In the genomic region with DNA sequence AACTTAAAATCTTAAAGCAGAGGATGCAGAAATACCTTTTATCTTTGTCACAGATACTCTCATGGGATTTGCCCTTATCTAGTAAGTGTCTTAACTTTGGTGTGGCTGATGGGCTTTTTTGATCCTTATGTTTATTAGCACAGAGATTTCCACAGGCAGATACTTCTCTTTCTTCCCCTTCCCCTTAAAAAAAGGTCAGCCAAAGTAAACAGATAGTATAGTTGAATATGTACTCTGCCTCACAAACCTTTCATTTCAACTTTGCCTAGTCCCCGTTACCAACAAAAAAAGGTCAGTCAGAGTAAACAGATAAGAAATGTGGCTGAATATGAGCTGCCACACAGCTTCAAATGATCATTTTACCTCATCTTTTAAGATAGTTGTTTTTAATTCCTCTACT, we compare ENCODE assay signal across 1 cellular context.
A peak's percentile ranks its signal among the peaks of the same experiment; 100 is the strongest.
TF ChIP-seq lines count a peak whose summit lies in the region.

No MANE protein-coding gene starts in this region.

TF ChIP-seq in HepG2, 621 proteins besides CTCF, POLR2A, EP300 and RAD21 (continued from another document and continues in another):
- TF ChIP-seq ZNF749 (CRISPR knock-in tag; IDR thresholded peaks at IDR 0.05; ENCODE audit: borderline replicate concordance): no peak
- TF ChIP-seq TBX3 (IDR thresholded peaks at IDR 0.05; ENCODE audit: borderline replicate concordance): peak; percentile 94; the same call in 1 of the 2 replicates
- TF ChIP-seq ZNF652 (CRISPR knock-in tag; IDR thresholded peaks at IDR 0.05; ENCODE audit: borderline replicate concordance, low read depth): no peak
- TF ChIP-seq, protein P1, sequence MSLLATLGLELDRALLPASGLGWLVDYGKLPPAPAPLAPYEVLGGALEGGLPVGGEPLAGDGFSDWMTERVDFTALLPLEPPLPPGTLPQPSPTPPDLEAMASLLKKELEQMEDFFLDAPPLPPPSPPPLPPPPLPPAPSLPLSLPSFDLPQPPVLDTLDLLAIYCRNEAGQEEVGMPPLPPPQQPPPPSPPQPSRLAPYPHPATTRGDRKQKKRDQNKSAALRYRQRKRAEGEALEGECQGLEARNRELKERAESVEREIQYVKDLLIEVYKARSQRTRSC (CRISPR knock-in tag; IDR thresholded peaks at IDR 0.05; ENCODE audit: low read depth): no peak
- TF ChIP-seq ZNF496 (CRISPR knock-in tag; IDR thresholded peaks at IDR 0.05; ENCODE audit: insufficient replicate concordance): no peak
- TF ChIP-seq BCL6 (CRISPR knock-in tag; IDR thresholded peaks at IDR 0.05): peak; percentile 81
- TF ChIP-seq, protein P2, sequence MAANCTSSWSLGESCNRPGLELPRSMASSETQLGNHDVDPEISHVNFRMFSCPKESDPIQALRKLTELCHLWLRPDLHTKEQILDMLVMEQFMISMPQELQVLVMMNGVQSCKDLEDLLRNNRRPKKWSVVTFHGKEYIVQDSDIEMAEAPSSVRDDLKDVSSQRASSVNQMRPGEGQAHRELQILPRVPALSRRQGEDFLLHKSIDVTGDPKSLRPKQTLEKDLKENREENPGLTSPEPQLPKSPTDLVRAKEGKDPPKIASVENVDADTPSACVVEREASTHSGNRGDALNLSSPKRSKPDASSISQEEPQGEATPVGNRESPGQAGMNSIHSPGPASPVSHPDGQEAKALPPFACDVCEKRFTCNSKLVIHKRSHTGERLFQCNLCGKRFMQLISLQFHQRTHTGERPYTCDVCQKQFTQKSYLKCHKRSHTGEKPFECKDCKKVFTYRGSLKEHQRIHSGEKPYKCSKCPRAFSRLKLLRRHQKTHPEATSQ (CRISPR knock-in tag; IDR thresholded peaks at IDR 0.05; ENCODE audit: borderline replicate concordance): no peak
- TF ChIP-seq, protein P3, sequence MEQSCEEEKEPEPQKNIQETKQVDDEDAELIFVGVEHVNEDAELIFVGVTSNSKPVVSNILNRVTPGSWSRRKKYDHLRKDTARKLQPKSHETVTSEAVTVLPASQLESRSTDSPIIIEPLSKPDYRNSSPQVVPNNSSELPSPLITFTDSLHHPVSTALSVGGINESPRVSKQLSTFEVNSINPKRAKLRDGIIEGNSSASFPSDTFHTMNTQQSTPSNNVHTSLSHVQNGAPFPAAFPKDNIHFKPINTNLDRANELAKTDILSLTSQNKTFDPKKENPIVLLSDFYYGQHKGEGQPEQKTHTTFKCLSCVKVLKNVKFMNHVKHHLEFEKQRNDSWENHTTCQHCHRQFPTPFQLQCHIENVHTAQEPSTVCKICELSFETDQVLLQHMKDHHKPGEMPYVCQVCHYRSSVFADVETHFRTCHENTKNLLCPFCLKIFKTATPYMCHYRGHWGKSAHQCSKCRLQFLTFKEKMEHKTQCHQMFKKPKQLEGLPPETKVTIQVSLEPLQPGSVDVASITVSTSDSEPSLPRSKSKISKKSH (CRISPR knock-in tag; IDR thresholded peaks at IDR 0.05; ENCODE audit: borderline replicate concordance): no peak
- TF ChIP-seq ZMYM2 (CRISPR knock-in tag; IDR thresholded peaks at IDR 0.05): no peak
- peak; percentile 91 for TF ChIP-seq NKX3-1 (CRISPR knock-in tag; IDR thresholded peaks at IDR 0.05)
- TF ChIP-seq ZNF546 (CRISPR knock-in tag; conservative IDR thresholded peaks at IDR 0.05): no peak
- no peak for TF ChIP-seq ZNF776 (CRISPR knock-in tag; IDR thresholded peaks at IDR 0.05)
- TF ChIP-seq PCBP2 (optimal IDR thresholded peaks at IDR 0.05; ENCODE audit: low read depth, low read length, poor library complexity, severe bottlenecking): no peak
- TF ChIP-seq FOXJ3 (CRISPR knock-in tag; IDR thresholded peaks at IDR 0.05; ENCODE audit: borderline replicate concordance): peak; percentile 80; the same call in 1 of the 2 replicates
- TF ChIP-seq ZNF264 (CRISPR knock-in tag; IDR thresholded peaks at IDR 0.05): no peak
- TF ChIP-seq MAF1 (CRISPR knock-in tag; IDR thresholded peaks at IDR 0.05; ENCODE audit: borderline replicate concordance): no peak
- no peak for TF ChIP-seq ZNF317 (CRISPR knock-in tag; IDR thresholded peaks at IDR 0.05)
- TF ChIP-seq ZNF766 (CRISPR knock-in tag; IDR thresholded peaks at IDR 0.05; ENCODE audit: borderline replicate concordance): no peak
- no peak for TF ChIP-seq ZFP82 (CRISPR knock-in tag; IDR thresholded peaks at IDR 0.05; ENCODE audit: borderline replicate concordance)
- TF ChIP-seq PITX1 (CRISPR knock-in tag; IDR thresholded peaks at IDR 0.05): peak; percentile 99
- TF ChIP-seq, protein P4, sequence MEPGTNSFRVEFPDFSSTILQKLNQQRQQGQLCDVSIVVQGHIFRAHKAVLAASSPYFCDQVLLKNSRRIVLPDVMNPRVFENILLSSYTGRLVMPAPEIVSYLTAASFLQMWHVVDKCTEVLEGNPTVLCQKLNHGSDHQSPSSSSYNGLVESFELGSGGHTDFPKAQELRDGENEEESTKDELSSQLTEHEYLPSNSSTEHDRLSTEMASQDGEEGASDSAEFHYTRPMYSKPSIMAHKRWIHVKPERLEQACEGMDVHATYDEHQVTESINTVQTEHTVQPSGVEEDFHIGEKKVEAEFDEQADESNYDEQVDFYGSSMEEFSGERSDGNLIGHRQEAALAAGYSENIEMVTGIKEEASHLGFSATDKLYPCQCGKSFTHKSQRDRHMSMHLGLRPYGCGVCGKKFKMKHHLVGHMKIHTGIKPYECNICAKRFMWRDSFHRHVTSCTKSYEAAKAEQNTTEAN (CRISPR knock-in tag; conservative IDR thresholded peaks at IDR 0.05): no peak
- no peak for TF ChIP-seq ZBTB8A (CRISPR knock-in tag; IDR thresholded peaks at IDR 0.05; ENCODE audit: borderline replicate concordance, low read depth)
- TF ChIP-seq HOXD1 (CRISPR knock-in tag; IDR thresholded peaks at IDR 0.05): 0 out of 2 replicates have a peak, but pooled peaks have one; percentile 52
- TF ChIP-seq ZNF20 (CRISPR knock-in tag; IDR thresholded peaks at IDR 0.05): no peak
- TF ChIP-seq ZNF138 (CRISPR knock-in tag; IDR thresholded peaks at IDR 0.05; ENCODE audit: low read depth): no peak
- no peak for TF ChIP-seq SCMH1 (CRISPR knock-in tag; IDR thresholded peaks at IDR 0.05; ENCODE audit: borderline replicate concordance)
- no peak for TF ChIP-seq SRSF1 (optimal IDR thresholded peaks at IDR 0.05; ENCODE audit: low read depth, low read length)
- TF ChIP-seq ARID2 (CRISPR knock-in tag; IDR thresholded peaks at IDR 0.05; ENCODE audit: borderline replicate concordance): no peak
- TF ChIP-seq NCOA2 (CRISPR knock-in tag; IDR thresholded peaks at IDR 0.05): peak; percentile 59; the same call in 1 of the 2 replicates
- TF ChIP-seq TOPORS (CRISPR knock-in tag; IDR thresholded peaks at IDR 0.05): no peak
- TF ChIP-seq NFIC (IDR thresholded peaks at IDR 0.05; ENCODE audit: low read length): peak; percentile 100
- TF ChIP-seq, protein P5, sequence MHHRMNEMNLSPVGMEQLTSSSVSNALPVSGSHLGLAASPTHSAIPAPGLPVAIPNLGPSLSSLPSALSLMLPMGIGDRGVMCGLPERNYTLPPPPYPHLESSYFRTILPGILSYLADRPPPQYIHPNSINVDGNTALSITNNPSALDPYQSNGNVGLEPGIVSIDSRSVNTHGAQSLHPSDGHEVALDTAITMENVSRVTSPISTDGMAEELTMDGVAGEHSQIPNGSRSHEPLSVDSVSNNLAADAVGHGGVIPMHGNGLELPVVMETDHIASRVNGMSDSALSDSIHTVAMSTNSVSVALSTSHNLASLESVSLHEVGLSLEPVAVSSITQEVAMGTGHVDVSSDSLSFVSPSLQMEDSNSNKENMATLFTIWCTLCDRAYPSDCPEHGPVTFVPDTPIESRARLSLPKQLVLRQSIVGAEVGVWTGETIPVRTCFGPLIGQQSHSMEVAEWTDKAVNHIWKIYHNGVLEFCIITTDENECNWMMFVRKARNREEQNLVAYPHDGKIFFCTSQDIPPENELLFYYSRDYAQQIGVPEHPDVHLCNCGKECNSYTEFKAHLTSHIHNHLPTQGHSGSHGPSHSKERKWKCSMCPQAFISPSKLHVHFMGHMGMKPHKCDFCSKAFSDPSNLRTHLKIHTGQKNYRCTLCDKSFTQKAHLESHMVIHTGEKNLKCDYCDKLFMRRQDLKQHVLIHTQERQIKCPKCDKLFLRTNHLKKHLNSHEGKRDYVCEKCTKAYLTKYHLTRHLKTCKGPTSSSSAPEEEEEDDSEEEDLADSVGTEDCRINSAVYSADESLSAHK (CRISPR knock-in tag; IDR thresholded peaks at IDR 0.05; ENCODE audit: borderline replicate concordance): no peak
- TF ChIP-seq SMC3 (IDR thresholded peaks at IDR 0.05; ENCODE audit: low read length): no peak
- TF ChIP-seq ZFYVE20 (CRISPR knock-in tag; IDR thresholded peaks at IDR 0.05; ENCODE audit: borderline replicate concordance, low read depth): no peak
- TF ChIP-seq ZKSCAN8 (CRISPR knock-in tag; IDR thresholded peaks at IDR 0.05; ENCODE audit: borderline replicate concordance): no peak
- no peak for TF ChIP-seq ZNF430 (CRISPR knock-in tag; IDR thresholded peaks at IDR 0.05)
- TF ChIP-seq, protein P6, sequence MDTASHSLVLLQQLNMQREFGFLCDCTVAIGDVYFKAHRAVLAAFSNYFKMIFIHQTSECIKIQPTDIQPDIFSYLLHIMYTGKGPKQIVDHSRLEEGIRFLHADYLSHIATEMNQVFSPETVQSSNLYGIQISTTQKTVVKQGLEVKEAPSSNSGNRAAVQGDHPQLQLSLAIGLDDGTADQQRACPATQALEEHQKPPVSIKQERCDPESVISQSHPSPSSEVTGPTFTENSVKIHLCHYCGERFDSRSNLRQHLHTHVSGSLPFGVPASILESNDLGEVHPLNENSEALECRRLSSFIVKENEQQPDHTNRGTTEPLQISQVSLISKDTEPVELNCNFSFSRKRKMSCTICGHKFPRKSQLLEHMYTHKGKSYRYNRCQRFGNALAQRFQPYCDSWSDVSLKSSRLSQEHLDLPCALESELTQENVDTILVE (CRISPR knock-in tag; IDR thresholded peaks at IDR 0.05): no peak
- no peak for TF ChIP-seq JARID2 (CRISPR knock-in tag; IDR thresholded peaks at IDR 0.05; ENCODE audit: insufficient replicate concordance)
- no peak for TF ChIP-seq ELF1 (CRISPR knock-in tag; IDR thresholded peaks at IDR 0.05)
- peak; percentile 34; the same call in 1 of the 2 replicates for TF ChIP-seq FOSL2 (CRISPR knock-in tag; IDR thresholded peaks at IDR 0.05)
- no peak for TF ChIP-seq ZNF577 (CRISPR knock-in tag; IDR thresholded peaks at IDR 0.05; ENCODE audit: borderline replicate concordance, low read depth)
- TF ChIP-seq, protein P7, sequence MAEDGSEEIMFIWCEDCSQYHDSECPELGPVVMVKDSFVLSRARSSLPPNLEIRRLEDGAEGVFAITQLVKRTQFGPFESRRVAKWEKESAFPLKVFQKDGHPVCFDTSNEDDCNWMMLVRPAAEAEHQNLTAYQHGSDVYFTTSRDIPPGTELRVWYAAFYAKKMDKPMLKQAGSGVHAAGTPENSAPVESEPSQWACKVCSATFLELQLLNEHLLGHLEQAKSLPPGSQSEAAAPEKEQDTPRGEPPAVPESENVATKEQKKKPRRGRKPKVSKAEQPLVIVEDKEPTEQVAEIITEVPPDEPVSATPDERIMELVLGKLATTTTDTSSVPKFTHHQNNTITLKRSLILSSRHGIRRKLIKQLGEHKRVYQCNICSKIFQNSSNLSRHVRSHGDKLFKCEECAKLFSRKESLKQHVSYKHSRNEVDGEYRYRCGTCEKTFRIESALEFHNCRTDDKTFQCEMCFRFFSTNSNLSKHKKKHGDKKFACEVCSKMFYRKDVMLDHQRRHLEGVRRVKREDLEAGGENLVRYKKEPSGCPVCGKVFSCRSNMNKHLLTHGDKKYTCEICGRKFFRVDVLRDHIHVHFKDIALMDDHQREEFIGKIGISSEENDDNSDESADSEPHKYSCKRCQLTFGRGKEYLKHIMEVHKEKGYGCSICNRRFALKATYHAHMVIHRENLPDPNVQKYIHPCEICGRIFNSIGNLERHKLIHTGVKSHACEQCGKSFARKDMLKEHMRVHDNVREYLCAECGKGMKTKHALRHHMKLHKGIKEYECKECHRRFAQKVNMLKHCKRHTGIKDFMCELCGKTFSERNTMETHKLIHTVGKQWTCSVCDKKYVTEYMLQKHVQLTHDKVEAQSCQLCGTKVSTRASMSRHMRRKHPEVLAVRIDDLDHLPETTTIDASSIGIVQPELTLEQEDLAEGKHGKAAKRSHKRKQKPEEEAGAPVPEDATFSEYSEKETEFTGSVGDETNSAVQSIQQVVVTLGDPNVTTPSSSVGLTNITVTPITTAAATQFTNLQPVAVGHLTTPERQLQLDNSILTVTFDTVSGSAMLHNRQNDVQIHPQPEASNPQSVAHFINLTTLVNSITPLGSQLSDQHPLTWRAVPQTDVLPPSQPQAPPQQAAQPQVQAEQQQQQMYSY (CRISPR knock-in tag; IDR thresholded peaks at IDR 0.05): no peak
- TF ChIP-seq, protein P8, sequence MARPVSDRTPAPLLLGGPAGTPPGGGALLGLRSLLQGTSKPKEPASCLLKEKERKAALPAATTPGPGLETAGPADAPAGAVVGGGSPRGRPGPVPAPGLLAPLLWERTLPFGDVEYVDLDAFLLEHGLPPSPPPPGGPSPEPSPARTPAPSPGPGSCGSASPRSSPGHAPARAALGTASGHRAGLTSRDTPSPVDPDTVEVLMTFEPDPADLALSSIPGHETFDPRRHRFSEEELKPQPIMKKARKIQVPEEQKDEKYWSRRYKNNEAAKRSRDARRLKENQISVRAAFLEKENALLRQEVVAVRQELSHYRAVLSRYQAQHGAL (CRISPR knock-in tag; IDR thresholded peaks at IDR 0.05; ENCODE audit: not compliant biosample characterization): no peak
- TF ChIP-seq MAZ (IDR thresholded peaks at IDR 0.05; ENCODE audit: borderline replicate concordance, low read depth, low read length): no peak
- no peak for TF ChIP-seq MAZ (CRISPR knock-in tag; IDR thresholded peaks at IDR 0.05; ENCODE audit: low read depth)
- TF ChIP-seq, protein P9, sequence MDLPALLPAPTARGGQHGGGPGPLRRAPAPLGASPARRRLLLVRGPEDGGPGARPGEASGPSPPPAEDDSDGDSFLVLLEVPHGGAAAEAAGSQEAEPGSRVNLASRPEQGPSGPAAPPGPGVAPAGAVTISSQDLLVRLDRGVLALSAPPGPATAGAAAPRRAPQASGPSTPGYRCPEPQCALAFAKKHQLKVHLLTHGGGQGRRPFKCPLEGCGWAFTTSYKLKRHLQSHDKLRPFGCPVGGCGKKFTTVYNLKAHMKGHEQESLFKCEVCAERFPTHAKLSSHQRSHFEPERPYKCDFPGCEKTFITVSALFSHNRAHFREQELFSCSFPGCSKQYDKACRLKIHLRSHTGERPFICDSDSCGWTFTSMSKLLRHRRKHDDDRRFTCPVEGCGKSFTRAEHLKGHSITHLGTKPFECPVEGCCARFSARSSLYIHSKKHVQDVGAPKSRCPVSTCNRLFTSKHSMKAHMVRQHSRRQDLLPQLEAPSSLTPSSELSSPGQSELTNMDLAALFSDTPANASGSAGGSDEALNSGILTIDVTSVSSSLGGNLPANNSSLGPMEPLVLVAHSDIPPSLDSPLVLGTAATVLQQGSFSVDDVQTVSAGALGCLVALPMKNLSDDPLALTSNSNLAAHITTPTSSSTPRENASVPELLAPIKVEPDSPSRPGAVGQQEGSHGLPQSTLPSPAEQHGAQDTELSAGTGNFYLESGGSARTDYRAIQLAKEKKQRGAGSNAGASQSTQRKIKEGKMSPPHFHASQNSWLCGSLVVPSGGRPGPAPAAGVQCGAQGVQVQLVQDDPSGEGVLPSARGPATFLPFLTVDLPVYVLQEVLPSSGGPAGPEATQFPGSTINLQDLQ (CRISPR knock-in tag; IDR thresholded peaks at IDR 0.05): no peak
- no peak for TF ChIP-seq ZFP1 (CRISPR knock-in tag; IDR thresholded peaks at IDR 0.05)
- no peak for TF ChIP-seq U2AF2 (IDR thresholded peaks at IDR 0.05; ENCODE audit: low read depth, low read length)
- TF ChIP-seq ZNF530 (CRISPR knock-in tag; IDR thresholded peaks at IDR 0.05; ENCODE audit: low read depth): no peak
- no peak for TF ChIP-seq ZBTB21 (CRISPR knock-in tag; IDR thresholded peaks at IDR 0.05)
- TF ChIP-seq RXRB (CRISPR knock-in tag; IDR thresholded peaks at IDR 0.05; ENCODE audit: borderline replicate concordance): no peak
